In the genomic region with DNA sequence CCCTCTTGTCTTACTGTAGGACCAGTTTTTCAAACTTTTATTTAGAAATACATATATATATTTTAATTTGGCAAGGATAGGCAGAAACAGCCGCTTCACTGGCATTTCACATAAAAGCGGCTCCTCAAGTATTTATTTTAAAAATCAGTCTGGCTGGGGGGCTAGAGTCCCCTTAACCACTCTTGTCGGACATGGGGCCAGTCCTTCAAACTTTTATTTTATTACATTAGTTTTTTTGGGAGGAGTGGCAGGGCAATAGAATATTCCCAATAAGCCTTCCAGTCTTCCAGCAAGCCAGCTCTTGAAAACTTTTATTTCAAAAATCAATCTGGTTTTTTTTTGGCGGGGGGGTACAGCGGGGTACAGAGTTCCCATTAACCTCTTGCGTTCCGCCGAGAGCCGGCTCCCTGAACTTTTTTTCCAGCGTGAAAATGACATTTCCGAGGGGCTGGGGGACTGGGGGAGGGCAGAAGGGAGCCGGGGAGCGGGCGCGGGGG, we compare ENCODE assay signal across 1 cellular context.
TF ChIP-seq lines count a peak whose summit lies in the region.

No MANE protein-coding gene starts in this region.

TF ChIP-seq in GM23338, 12 proteins besides CTCF, POLR2A, EP300 and RAD21 (continued from another document):
- TF ChIP-seq EZH2phosphoT487 (IDR thresholded peaks at IDR 0.05; ENCODE audit: unreplicated experiment) = no peak
- TF ChIP-seq CREB1 (CRISPR knock-in tag; IDR thresholded peaks at IDR 0.05; ENCODE audit: low read depth) = no peak
- no peak for TF ChIP-seq REST (IDR thresholded peaks at IDR 0.05; ENCODE audit: unreplicated experiment)
